ENCODE assay signal across 18 cellular contexts in the genomic region with DNA sequence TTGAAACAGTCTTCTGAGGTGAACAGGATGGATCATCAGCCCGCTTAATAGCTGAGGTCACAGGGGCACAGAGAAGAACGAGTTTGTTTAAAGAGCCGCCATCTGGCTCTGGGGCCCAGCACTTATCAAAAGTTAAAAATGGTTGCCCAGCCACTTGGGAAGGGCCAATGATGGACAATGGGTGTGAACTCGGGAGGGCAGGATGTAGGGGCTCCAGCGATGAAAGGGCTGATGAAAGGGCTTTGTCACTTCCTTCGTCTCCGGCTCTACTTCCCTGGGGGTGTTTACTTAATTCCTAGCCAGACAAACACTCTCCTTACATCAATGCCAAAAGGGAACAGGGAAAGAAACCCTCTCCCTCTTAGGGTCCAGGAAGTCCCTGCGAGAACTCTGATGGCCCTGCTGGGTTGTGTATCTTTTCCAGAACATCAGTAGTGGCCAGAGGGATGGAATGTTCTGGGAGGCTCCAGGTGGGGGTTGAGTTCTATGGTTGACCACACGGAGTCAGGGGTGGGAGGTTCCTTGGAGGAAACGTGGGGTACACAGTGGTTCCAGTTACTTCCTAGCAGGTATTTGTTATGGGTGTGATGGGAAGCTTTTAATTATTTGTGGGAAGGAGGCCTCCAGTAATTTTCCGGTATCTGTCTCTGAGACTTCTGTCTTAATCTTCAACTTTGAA. TPM values are rescaled to one million over a fixed set of nuclear protein-coding genes. Genes with fewer than 3 reads are reported as not detected.
DNase-seq lines count a peak whose midpoint lies in the region; ATAC-seq and TF ChIP-seq lines count a peak whose summit lies in the region.
"Had no signal": no experiment of that assay in that cellular context is flagged by ENCODE, and none has a peak within 500 bp of the region (broad histone marks: within the 10 kb centered on the region; RNA-seq: fewer than 3 reads in every experiment).

No MANE protein-coding gene starts in this region.

- H3K4me3 ChIP-seq in heart left ventricle (no peak overlapping the region), right atrium auricular region (no peak overlapping the region), fibroblast of villous mesenchyme (ENCODE audit: low read depth, low read length) (no peak overlapping the region), upper lobe of right lung (no peak overlapping the region)
- H3K4me3 ChIP-seq: colonic mucosa had no signal

- H3K9me3 ChIP-seq in heart left ventricle = no peaks in the 10 kb centered on the region
- H3K9me3 ChIP-seq in right atrium auricular region = no peaks in the 10 kb centered on the region
- H3K9me3 ChIP-seq in upper lobe of right lung = no peaks in the 10 kb centered on the region
- H3K9me3 ChIP-seq: colonic mucosa, neutrophil, SK-N-SH had no signal

- H3K27ac ChIP-seq in heart left ventricle = no peak overlapping the region
- H3K27ac ChIP-seq in right atrium auricular region = no peak overlapping the region
- no peak overlapping the region for H3K27ac ChIP-seq in upper lobe of right lung
- H3K27ac ChIP-seq: colonic mucosa, neutrophil had no signal

- TF ChIP-seq CTCF in heart left ventricle (IDR thresholded peaks at IDR 0.05) (no peak), right atrium auricular region (IDR thresholded peaks at IDR 0.05) (no peak), fibroblast of villous mesenchyme (IDR thresholded peaks at IDR 0.05; ENCODE audit: insufficient read depth, low read depth, low read length) (no peak), upper lobe of right lung (IDR thresholded peaks at IDR 0.05) (no peak)

- H3K27me3 ChIP-seq in heart left ventricle (no peaks in the 10 kb centered on the region), right atrium auricular region (no peaks in the 10 kb centered on the region), upper lobe of right lung (no peaks in the 10 kb centered on the region)
- H3K27me3 ChIP-seq: colonic mucosa, neutrophil had no signal

- H3K36me3 ChIP-seq in heart left ventricle (no peaks in the 10 kb centered on the region), right atrium auricular region (no peaks in the 10 kb centered on the region), upper lobe of right lung (no peaks in the 10 kb centered on the region)
- H3K36me3 ChIP-seq: colonic mucosa, neutrophil had no signal

- intact Hi-C loops in heart left ventricle (cut with DNase I) = no loop called here
- intact Hi-C loops in upper lobe of right lung (cut with DNase I) = no loop called here

- ATAC-seq in heart left ventricle (peak in 3 of 4 donors; percentile 31 to 88 (median 46)), upper lobe of right lung (peak; percentile 57), HG02981 (IDR thresholded peaks at IDR 0.05; ENCODE audit: unreplicated experiment) (no peak), HG03571 (IDR thresholded peaks at IDR 0.05; ENCODE audit: unreplicated experiment) (no peak)
- ATAC-seq: activated CD8-positive, alpha-beta T cell treated with anti-CD3 and anti-CD28 coated beads, Interleukin-2, amount 10 ng/mL, durations not matched to agents 7 days and 5 days; left colon; Panc1 had no signal

- H3K4me1 ChIP-seq in heart left ventricle = no peaks in the 10 kb centered on the region
- no peaks in the 10 kb centered on the region for H3K4me1 ChIP-seq in right atrium auricular region
- H3K4me1 ChIP-seq in upper lobe of right lung = peaks cover 5% of the 10 kb centered on the region
- H3K4me1 ChIP-seq: colonic mucosa had no signal

- peak in 1 of 5 donors; percentile 1 for DNase-seq in heart left ventricle
- no peak for DNase-seq in right atrium auricular region (ENCODE audit: low spot score)
- DNase-seq in RPMI7951 (ENCODE audit: low read depth) = peak; percentile 39
- peak; percentile 39 for DNase-seq in fibroblast of villous mesenchyme (ENCODE audit: low read depth)
- no peak for DNase-seq in upper lobe of right lung
- DNase-seq in NCI-H1105 (lab: John Stamatoyannopoulos, UW) = no peak
- DNase-seq: activated CD8-positive, alpha-beta T cell treated with anti-CD3 and anti-CD28 coated beads, Interleukin-2, amount 10 ng/mL, durations not matched to agents 7 days and 5 days; activated naive CD8-positive, alpha-beta T cell treated with anti-CD3 and anti-CD28 coated beads for 36 hours; activated T-cell treated with anti-CD3 and anti-CD28 coated beads, Interleukin-2, amount 50 U/mL, for 24 hours; colonic mucosa; left colon; SK-N-SH; stimulated activated CD4-positive, alpha-beta T cell treated with anti-CD3 and anti-CD28 coated beads, Interleukin-4, amount 100 ng/mL, for 4 hours had no signal

- WGBS in heart left ventricle, 4 donors = 52 to 68% (median 63%) methylated on average over 11 of the region's 11 CpGs

- TF ChIP-seq POLR2A in heart left ventricle (IDR thresholded peaks at IDR 0.05) = no peak

RNA-seq across cellular contexts. Expression of a gene that starts 9.0 kb away (rescaled TPM):
- total RNA-seq in heart left ventricle (10 to 100 TPM in 7 of 9 donors, 1 to 10 TPM in 2; 3.3 to 25.3 (median 13.5) TPM), right atrium auricular region (10 to 100 TPM in 1 of 2 donors, 1 to 10 TPM in 1; 7.9 to 12.3 TPM), fibroblast of villous mesenchyme (0.43 and 0.97 TPM in 2 replicates), upper lobe of right lung (62.6 TPM)
- 10 to 100 TPM in 1 of 2 donors, 1 to 10 TPM in 1; 7.2 to 21.7 TPM for polyA plus RNA-seq in heart left ventricle
- total RNA-seq in RPMI7951 (2014; rRNA removed; shearing (Covaris generic)) = not detected in 2 replicates
- total RNA-seq: LHCN-M2 had no signal

Comparison
In these comparisons a context has a peak if more than half of its experiments do, and no peak if none do; other contexts are left out.
1. ATAC-seq: peak in heart left ventricle (3 of 4) and upper lobe of right lung (single experiment); none in HG02981 (single experiment) and HG03571 (single experiment).
2. DNase-seq: peak in RPMI7951 (single experiment) and fibroblast of villous mesenchyme (single experiment); none in right atrium auricular region (single experiment), upper lobe of right lung (single experiment) and NCI-H1105 (single experiment).